Comparison of ENCODE assay signal across 8 cellular contexts in the genomic region with DNA sequence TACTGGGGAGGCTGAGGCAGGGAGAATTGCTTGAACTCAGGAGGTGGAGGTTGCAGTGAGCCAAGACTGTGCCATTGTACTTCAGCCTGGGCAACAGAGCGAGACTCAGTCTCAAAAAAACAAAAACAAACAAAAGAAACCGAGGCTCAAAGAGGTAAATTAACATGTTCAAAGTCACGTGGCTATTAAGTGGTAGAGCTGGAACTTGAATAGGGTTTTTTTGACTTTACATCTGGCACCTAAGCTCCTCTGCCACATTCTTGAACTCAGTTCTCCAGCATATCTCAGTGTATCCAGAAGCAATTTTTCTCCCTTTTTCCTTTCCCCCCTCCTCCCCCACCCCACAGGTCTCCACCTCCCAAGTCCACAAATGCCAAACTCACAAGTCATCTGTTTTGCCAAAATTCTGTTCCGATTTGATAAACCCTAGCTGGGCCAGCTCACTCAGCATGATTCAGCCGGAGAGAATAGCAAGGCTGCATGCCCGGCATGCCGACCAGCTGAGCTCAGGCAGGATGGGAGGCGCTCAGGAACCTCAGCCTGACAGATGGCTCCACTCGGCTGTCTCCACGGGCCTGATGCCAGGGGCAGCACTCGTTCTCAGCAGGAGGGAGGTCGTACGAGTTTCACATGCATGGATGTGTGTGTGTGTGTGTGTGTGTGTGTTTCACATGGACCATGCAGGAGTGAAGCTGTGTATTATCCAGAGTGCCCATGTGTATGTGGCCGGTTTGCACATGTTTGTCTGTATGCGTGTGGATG.
DNase-seq lines count a peak whose midpoint lies in the region; ATAC-seq and TF ChIP-seq lines count a peak whose summit lies in the region.

No MANE protein-coding gene starts in this region.

- no peaks in the 10 kb centered on the region for H3F3A ChIP-seq in PC-3 (ENCODE audit: low read length, unreplicated experiment)

- no peaks in the 10 kb centered on the region for H3K9me3 ChIP-seq in HCT116 (ENCODE audit: control insufficient read depth in 1 of 2, insufficient read depth in 1 of 2, low read depth in 1 of 2, low read length in 2 of 2)
- no peaks in the 10 kb centered on the region for H3K9me3 ChIP-seq in PC-3 (ENCODE audit: low read length)
- H3K9me3 ChIP-seq in lower lobe of right lung: no peaks in the 10 kb centered on the region
- no peaks in the 10 kb centered on the region for H3K9me3 ChIP-seq in aorta (ENCODE audit: control insufficient read depth, low read length)

- 1 to 3% methylated on average over 15 of the region's 15 CpGs for WGBS in aorta, 2 donors

- POLR2A ChIA-PET in HCT116 (lab: Charles Lee) (no interaction called here), PC-3 (lab: Charles Lee; ENCODE audit: unreplicated experiment) (interaction anchor here (0.6 to 0.7 kb wide), 3 partner anchors 29 to 76 kb away, joined by 3 to 21 read pairs (median 3); no protein-coding TSS in a partner anchor)

- ATAC-seq in HCT116: peak; percentile 90
- peak; percentile 98 for ATAC-seq in PC-3
- ATAC-seq in lower lobe of right lung: peak; percentile 91 to 95
- peak; percentile 92 for ATAC-seq in aorta (ENCODE audit: low FRiP score)
- no peak for ATAC-seq in GM21528 (IDR thresholded peaks at IDR 0.05; ENCODE audit: low FRiP score, unreplicated experiment)
- ATAC-seq in HG03108 (IDR thresholded peaks at IDR 0.05; ENCODE audit: unreplicated experiment): no peak

- H4K20me1 ChIP-seq in HCT116 (ENCODE audit: insufficient read depth): no peaks in the 10 kb centered on the region
- no peaks in the 10 kb centered on the region for H4K20me1 ChIP-seq in PC-3 (ENCODE audit: low read length)

- no peaks in the 10 kb centered on the region for H3K27me3 ChIP-seq in HCT116 (ENCODE audit: insufficient read depth, low read length)
- H3K27me3 ChIP-seq in PC-3 (ENCODE audit: low read length): no peaks in the 10 kb centered on the region
- H3K27me3 ChIP-seq in lower lobe of right lung (ENCODE audit: low read depth): no peaks in the 10 kb centered on the region
- H3K27me3 ChIP-seq in aorta (ENCODE audit: control insufficient read depth in 1 of 2, insufficient read depth in 2 of 2, low read length in 1 of 2): no peaks in the 10 kb centered on the region

- H3K36me3 ChIP-seq in HCT116 (ENCODE audit: control insufficient read depth in 1 of 2, insufficient read depth in 2 of 2, low read length in 2 of 2): no peaks in the 10 kb centered on the region
- H3K36me3 ChIP-seq in PC-3 (ENCODE audit: low read depth, low read length): no peaks in the 10 kb centered on the region
- H3K36me3 ChIP-seq in lower lobe of right lung: no peaks in the 10 kb centered on the region
- H3K36me3 ChIP-seq in aorta (ENCODE audit: control insufficient read depth in 1 of 2, insufficient read depth in 2 of 2, low read length in 1 of 2): no peaks in the 10 kb centered on the region

- no peak for TF ChIP-seq RAD21 in HCT116 (IDR thresholded peaks at IDR 0.05; ENCODE audit: low read depth)

- intact Hi-C loops in HCT116 (cut with micrococcal nuclease): no loop called here
- intact Hi-C loops in PC-3 (cut with micrococcal nuclease): loop anchor here (5.0 kb wide), 1 partner anchor 35 kb away; no protein-coding TSS in a partner anchor
- intact Hi-C loops in lower lobe of right lung (cut with DNase I): no loop called here
- intact Hi-C loops in aorta (cut with DNase I): loop anchor here in 1 of 2 donors (5.0 kb wide), 1 partner anchor 40 kb away; no protein-coding TSS in a partner anchor

- H3K79me2 ChIP-seq in HCT116 (ENCODE audit: insufficient read depth, low read length): no peaks in the 10 kb centered on the region
- H3K79me2 ChIP-seq in PC-3 (ENCODE audit: low read length): no peaks in the 10 kb centered on the region

- no peak for TF ChIP-seq CTCF in HCT116 (IDR thresholded peaks at IDR 0.05 in 2 of 3, conservative IDR thresholded peaks at IDR 0.05 in 1 of 3; ENCODE audit: borderline replicate concordance in 1 of 3, insufficient read depth in 1 of 3, low read depth in 2 of 3, low read length in 2 of 3)
- TF ChIP-seq CTCF in PC-3 (conservative IDR thresholded peaks at IDR 0.05; ENCODE audit: low read depth, low read length): no peak
- no peak for TF ChIP-seq CTCF in epithelial cell of esophagus (IDR thresholded peaks at IDR 0.05; ENCODE audit: insufficient read depth, low read depth, low read length, missing control alignments)
- TF ChIP-seq CTCF in lower lobe of right lung (IDR thresholded peaks at IDR 0.05): no peak

- H3K4me2 ChIP-seq in HCT116 (ENCODE audit: low read length): peak overlapping the region; percentile 78
- H3K4me2 ChIP-seq in PC-3 (ENCODE audit: low read length): peak overlapping the region; percentile 59

- H3K9ac ChIP-seq in HCT116 (ENCODE audit: low read length) (peak overlapping the region; percentile 0; the same call in 1 of the 2 replicates), PC-3 (ENCODE audit: low read length) (no peak overlapping the region)

- H3K4me3 ChIP-seq in HCT116 (replicated peaks in 1 of 2; ENCODE audit: low read depth in 1 of 2, low read length in 2 of 2): peak overlapping the region in 1 of 2 experiments; percentile 38; a peak in 2 of 4 replicates
- H3K4me3 ChIP-seq in PC-3 (ENCODE audit: low read length): peak overlapping the region; percentile 14; the same call in 1 of the 2 replicates
- no peak overlapping the region for H3K4me3 ChIP-seq in epithelial cell of esophagus (ENCODE audit: low read length)
- H3K4me3 ChIP-seq in lower lobe of right lung: no peak overlapping the region
- H3K4me3 ChIP-seq in aorta (ENCODE audit: low read length in 2 of 2): no peak overlapping the region

- CTCF ChIA-PET in HCT116 (lab: Charles Lee) (interaction anchor here (0.7 to 1.7 kb wide), 4 partner anchors 9 to 122 kb away, joined by 4 to 8 read pairs (median 5); no protein-coding TSS in a partner anchor), PC-3 (lab: Charles Lee) (interaction anchor here (0.6 to 1.5 kb wide), 5 partner anchors 20 to 219 kb away, joined by 5 to 16 read pairs (median 8); no protein-coding TSS in a partner anchor)

- no peak for TF ChIP-seq POLR2A in HCT116 (IDR thresholded peaks at IDR 0.05; ENCODE audit: borderline replicate concordance, extremely low read depth, insufficient read depth, insufficient read length)

- H2AFZ ChIP-seq in HCT116 (ENCODE audit: low read depth, low read length, poor library complexity, severe bottlenecking) (peak overlapping the region; percentile 84), PC-3 (ENCODE audit: low read length) (0 out of 2 replicates have a peak overlapping the region, but pooled peaks have one; percentile 4)

- H3K27ac ChIP-seq in HCT116 (ENCODE audit: low read depth, low read length) (no peak overlapping the region), PC-3 (ENCODE audit: low read length) (no peak overlapping the region), lower lobe of right lung (peak overlapping the region; percentile 24), aorta (ENCODE audit: low read depth in 1 of 2, low read length in 2 of 2) (peak overlapping the region in 1 of 2 donors; percentile 41)

- RAD21 ChIA-PET in HCT116 (lab: Charles Lee; ENCODE audit: low non-redundant PET in 1 of 2, low total read pairs in 2 of 2, uncharacterized antibody in 2 of 2, unreplicated experiment in 2 of 2): no interaction called here

- DNase-seq in HCT116 (ENCODE audit: low read depth, low spot score) (peak; percentile 45), PC-3 (peak; percentile 97), epithelial cell of esophagus (ENCODE audit: low read depth) (peak; percentile 98), lower lobe of right lung (peak; percentile 76), aorta (peak; percentile 89 to 94), RPMI8226 (no peak)

- BruUV-seq in HCT116 (replicated peaks; lab: Mats Ljungman, UMichigan) (no TSS peak), PC-3 (replicated peaks; lab: Mats Ljungman, UMichigan) (no TSS peak)

- no peaks in the 10 kb centered on the region for H3K9me2 ChIP-seq in HCT116 (ENCODE audit: insufficient read depth)
- H3K9me2 ChIP-seq in PC-3 (replicated peaks; ENCODE audit: low read length): no peaks in the 10 kb centered on the region

- peaks cover 14 to 33% of the 10 kb centered on the region in 2 experiments for H3K4me1 ChIP-seq in HCT116 (ENCODE audit: control insufficient read depth in 1 of 2, insufficient read depth in 2 of 2, low read length in 2 of 2)
- peaks cover 38% of the 10 kb centered on the region for H3K4me1 ChIP-seq in PC-3 (ENCODE audit: insufficient read depth, low read length)
- peaks cover 23% of the 10 kb centered on the region for H3K4me1 ChIP-seq in lower lobe of right lung
- peaks cover 1 to 6% of the 10 kb centered on the region in 2 donors for H3K4me1 ChIP-seq in aorta (ENCODE audit: control insufficient read depth in 1 of 2, insufficient read depth in 2 of 2, low read length in 2 of 2)

TF ChIP-seq in HCT116, 20 proteins besides CTCF, POLR2A, EP300 and RAD21 (continues in another document):
- TF ChIP-seq, protein P1, sequence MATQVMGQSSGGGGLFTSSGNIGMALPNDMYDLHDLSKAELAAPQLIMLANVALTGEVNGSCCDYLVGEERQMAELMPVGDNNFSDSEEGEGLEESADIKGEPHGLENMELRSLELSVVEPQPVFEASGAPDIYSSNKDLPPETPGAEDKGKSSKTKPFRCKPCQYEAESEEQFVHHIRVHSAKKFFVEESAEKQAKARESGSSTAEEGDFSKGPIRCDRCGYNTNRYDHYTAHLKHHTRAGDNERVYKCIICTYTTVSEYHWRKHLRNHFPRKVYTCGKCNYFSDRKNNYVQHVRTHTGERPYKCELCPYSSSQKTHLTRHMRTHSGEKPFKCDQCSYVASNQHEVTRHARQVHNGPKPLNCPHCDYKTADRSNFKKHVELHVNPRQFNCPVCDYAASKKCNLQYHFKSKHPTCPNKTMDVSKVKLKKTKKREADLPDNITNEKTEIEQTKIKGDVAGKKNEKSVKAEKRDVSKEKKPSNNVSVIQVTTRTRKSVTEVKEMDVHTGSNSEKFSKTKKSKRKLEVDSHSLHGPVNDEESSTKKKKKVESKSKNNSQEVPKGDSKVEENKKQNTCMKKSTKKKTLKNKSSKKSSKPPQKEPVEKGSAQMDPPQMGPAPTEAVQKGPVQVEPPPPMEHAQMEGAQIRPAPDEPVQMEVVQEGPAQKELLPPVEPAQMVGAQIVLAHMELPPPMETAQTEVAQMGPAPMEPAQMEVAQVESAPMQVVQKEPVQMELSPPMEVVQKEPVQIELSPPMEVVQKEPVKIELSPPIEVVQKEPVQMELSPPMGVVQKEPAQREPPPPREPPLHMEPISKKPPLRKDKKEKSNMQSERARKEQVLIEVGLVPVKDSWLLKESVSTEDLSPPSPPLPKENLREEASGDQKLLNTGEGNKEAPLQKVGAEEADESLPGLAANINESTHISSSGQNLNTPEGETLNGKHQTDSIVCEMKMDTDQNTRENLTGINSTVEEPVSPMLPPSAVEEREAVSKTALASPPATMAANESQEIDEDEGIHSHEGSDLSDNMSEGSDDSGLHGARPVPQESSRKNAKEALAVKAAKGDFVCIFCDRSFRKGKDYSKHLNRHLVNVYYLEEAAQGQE (IDR thresholded peaks at IDR 0.05; ENCODE audit: low read depth): no peak
- peak; percentile 58; the same call in 1 of the 2 replicates for TF ChIP-seq JUND (IDR thresholded peaks at IDR 0.05)
- TF ChIP-seq, protein P2, sequence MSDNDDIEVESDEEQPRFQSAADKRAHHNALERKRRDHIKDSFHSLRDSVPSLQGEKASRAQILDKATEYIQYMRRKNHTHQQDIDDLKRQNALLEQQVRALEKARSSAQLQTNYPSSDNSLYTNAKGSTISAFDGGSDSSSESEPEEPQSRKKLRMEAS (IDR thresholded peaks at IDR 0.05): peak; percentile 55
- TF ChIP-seq SP1 (IDR thresholded peaks at IDR 0.05; ENCODE audit: low read depth): peak; percentile 47; the same call in 1 of the 2 replicates

Comparison
In these comparisons a context has a peak if more than half of its experiments do, and no peak if none do; other contexts are left out.
1. ATAC-seq: peak in HCT116 (single experiment), PC-3 (single experiment), lower lobe of right lung (2 of 2) and aorta (single experiment); none in GM21528 (single experiment) and HG03108 (single experiment).